Comparison of ENCODE assay signal across 18 cellular contexts in the genomic region with DNA sequence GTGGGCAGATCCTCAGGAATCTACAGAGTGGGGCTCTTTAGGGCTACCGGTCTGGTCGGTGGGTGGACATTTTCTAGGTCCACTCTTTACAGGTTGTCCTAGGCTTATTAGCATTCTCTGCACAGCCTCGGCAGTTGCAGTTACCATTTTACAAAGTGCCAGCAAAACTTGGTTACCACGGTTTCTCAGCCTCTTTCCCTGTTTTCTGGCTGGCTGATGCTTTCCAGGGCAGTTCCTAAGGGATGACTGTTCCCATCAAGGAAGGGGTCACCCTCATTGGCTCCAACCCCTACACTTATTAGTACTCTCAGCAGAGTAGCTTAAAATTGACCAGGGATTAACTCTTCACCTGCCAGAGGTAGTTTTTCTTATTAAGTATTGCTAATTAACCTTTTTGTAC. TPM values are rescaled to one million over a fixed set of nuclear protein-coding genes. Genes with fewer than 3 reads are reported as not detected.
DNase-seq lines count a peak whose midpoint lies in the region; ATAC-seq and TF ChIP-seq lines count a peak whose summit lies in the region.
"Had no signal": no experiment of that assay in that cellular context is flagged by ENCODE, and none has a peak within 500 bp of the region (broad histone marks: within the 10 kb centered on the region; RNA-seq: fewer than 3 reads in every experiment).

No MANE protein-coding gene starts in this region.

- H3K79me2 ChIP-seq in SK-N-SH (ENCODE audit: insufficient read depth), result no peaks in the 10 kb centered on the region

- TF ChIP-seq CTCF in thyroid gland (IDR thresholded peaks at IDR 0.05) (no peak), SK-N-SH (IDR thresholded peaks at IDR 0.05) (no peak)

- no peak overlapping the region for H3K4me3 ChIP-seq in neuronal stem cell (ENCODE audit: low read length in 2 of 2)
- H3K4me3 ChIP-seq in thyroid gland (replicated peaks in 1 of 3), result no peak overlapping the region
- H3K4me3 ChIP-seq in SK-N-SH (ENCODE audit: low read depth in 2 of 2, low read length in 1 of 2), result no peak overlapping the region
- H3K4me3 ChIP-seq: A549, GM12878 had no signal

- no peak overlapping the region for H2BK120ac ChIP-seq in neuronal stem cell (ENCODE audit: low read depth, low read length)

- H3K4ac ChIP-seq in neuronal stem cell (ENCODE audit: low read length), result no peak overlapping the region

- H3K27ac ChIP-seq in angular gyrus (ENCODE audit: low read depth, low read length) (peak overlapping the region; percentile 58), neuronal stem cell (replicated peaks; ENCODE audit: low read length) (no peak overlapping the region), thyroid gland (peak overlapping the region in 2 of 3 donors; percentile 46 to 51), SK-N-SH (ENCODE audit: low read depth in 2 of 2, low read length in 1 of 2) (no peak overlapping the region)
- H3K27ac ChIP-seq: A549 had no signal

- no peak overlapping the region for H2AK5ac ChIP-seq in neuronal stem cell (ENCODE audit: low read depth, low read length)

- H3K23ac ChIP-seq in neuronal stem cell (ENCODE audit: low read depth, low read length, poor library complexity), result no peak overlapping the region

- no peak overlapping the region for H2BK5ac ChIP-seq in neuronal stem cell (ENCODE audit: low read length)

- no peak overlapping the region for H3K9ac ChIP-seq in neuronal stem cell (ENCODE audit: low read depth, low read length, poor library complexity)
- H3K9ac ChIP-seq in SK-N-SH, result no peak overlapping the region

- CTCF ChIA-PET in SK-N-SH (lab: Yijun Ruan, JAX), result no interaction called here

- no peaks in the 10 kb centered on the region for H3F3A ChIP-seq in SK-N-SH (replicated peaks; ENCODE audit: insufficient read depth)

- peaks cover 0 to 14% (median 2%) of the 10 kb centered on the region in 3 experiments for H3K27me3 ChIP-seq in neuronal stem cell (ENCODE audit: control insufficient read depth in 3 of 3, insufficient read depth in 3 of 3, low read depth in 1 of 3, low read length in 3 of 3)
- H3K27me3 ChIP-seq in thyroid gland, result no peaks in the 10 kb centered on the region
- H3K27me3 ChIP-seq in SK-N-SH (ENCODE audit: insufficient read depth), result peaks cover 1% of the 10 kb centered on the region; the same call in 1 of the 2 replicates

- no peaks in the 10 kb centered on the region for H3K36me3 ChIP-seq in neuronal stem cell (replicated peaks in 1 of 2; ENCODE audit: control insufficient read depth in 2 of 2, insufficient read depth in 2 of 2, low read length in 2 of 2)
- no peaks in the 10 kb centered on the region for H3K36me3 ChIP-seq in thyroid gland
- H3K36me3 ChIP-seq in SK-N-SH (replicated peaks in 1 of 2; ENCODE audit: control insufficient read depth in 1 of 2, insufficient read depth in 2 of 2, low read length in 1 of 2), result no peaks in the 10 kb centered on the region

- no peak for TF ChIP-seq EP300 in SK-N-SH (IDR thresholded peaks at IDR 0.05; ENCODE audit: borderline replicate concordance in 1 of 2, low read depth in 1 of 2, low read length in 1 of 2)

- DNase-seq in hypothalamus (lab: John Stamatoyannopoulos, UW), result peak in 28 of 51 donors; percentile 8 to 67 (median 40)
- DNase-seq in neuronal stem cell (ENCODE audit: low spot score), result no peak
- no peak for DNase-seq in thyroid gland
- no peak for DNase-seq in SK-N-SH
- no peak for DNase-seq in H4 (ENCODE audit: low spot score)
- DNase-seq: Caco-2, HCEC 1CT, NCI-H1930, NCI-H2171 treated with DMSO at 0.1 percent for 48 hours had no signal

- H3K4me1 ChIP-seq in neuronal stem cell (ENCODE audit: control insufficient read depth in 2 of 2, insufficient read depth in 1 of 2, low read depth in 1 of 2, low read length in 2 of 2) (peaks cover 10 to 17% of the 10 kb centered on the region in 2 donors), thyroid gland (peaks cover 25 to 47% of the 10 kb centered on the region in 2 donors), SK-N-SH (ENCODE audit: control insufficient read depth in 1 of 2, insufficient read depth in 2 of 2, low read depth in 1 of 2, low read length in 1 of 2) (peaks cover 0 to 4% of the 10 kb centered on the region in 2 experiments; a peak in 2 of 4 replicates)
- H3K4me1 ChIP-seq: Caco-2 had no signal

- no peak for ATAC-seq in GM19397 (IDR thresholded peaks at IDR 0.05; ENCODE audit: unreplicated experiment)
- ATAC-seq: A549, GM12878 had no signal

- H4K20me1 ChIP-seq in SK-N-SH (ENCODE audit: insufficient read depth), result no peaks in the 10 kb centered on the region

- H3K4me2 ChIP-seq in neuronal stem cell (ENCODE audit: insufficient read depth, low read length, poor library complexity, severe bottlenecking), result no peak overlapping the region
- H3K4me2 ChIP-seq in SK-N-SH, result no peak overlapping the region
- H3K4me2 ChIP-seq: A549 had no signal

- no peak overlapping the region for H2BK12ac ChIP-seq in neuronal stem cell (ENCODE audit: low read length)

- no peaks in the 10 kb centered on the region for H3K79me1 ChIP-seq in neuronal stem cell (ENCODE audit: low read depth, low read length)

- no peak overlapping the region for H4K91ac ChIP-seq in neuronal stem cell (ENCODE audit: low read depth, low read length, poor library complexity)

- no peak for TF ChIP-seq RAD21 in SK-N-SH (IDR thresholded peaks at IDR 0.05; ENCODE audit: low read length)

- no peak for TF ChIP-seq POLR2A in thyroid gland (IDR thresholded peaks at IDR 0.05)

- POLR2A ChIA-PET in SK-N-SH (lab: Yijun Ruan, JAX), result no interaction called here

- no CpG with 5 or more reads among the region's 4 CpGs for WGBS in neuronal stem cell (ENCODE audit: extremely low coverage in 2 of 2, insufficient read length in 2 of 2, insufficient replicate concordance in 1 of 2), 2 donors
- 25 to 49% methylated on average over 4 of the region's 4 CpGs for WGBS in thyroid gland, 2 donors
- WGBS in SK-N-SH (ENCODE audit: low lambda C conversion rate), result 40% methylated on average over 2 of the region's 4 CpGs

- H3K9me3 ChIP-seq in neuronal stem cell (replicated peaks in 1 of 2; ENCODE audit: control insufficient read depth in 2 of 2, insufficient read depth in 1 of 2, low read depth in 1 of 2, low read length in 2 of 2), result no peaks in the 10 kb centered on the region
- H3K9me3 ChIP-seq in thyroid gland, result no peaks in the 10 kb centered on the region
- H3K9me3 ChIP-seq in SK-N-SH, result no peaks in the 10 kb centered on the region
- H3K9me3 ChIP-seq: A549, Caco-2 had no signal

- H2AFZ ChIP-seq in neuronal stem cell (ENCODE audit: low read length), result peak overlapping the region; percentile 53
- no peak overlapping the region for H2AFZ ChIP-seq in SK-N-SH (ENCODE audit: low read depth)

- H2BK15ac ChIP-seq in neuronal stem cell (ENCODE audit: low read length), result no peak overlapping the region

- H3K14ac ChIP-seq in neuronal stem cell (ENCODE audit: low read length), result no peak overlapping the region

- intact Hi-C loops in thyroid gland (cut with DNase I), result no loop called here

- H3K9me2 ChIP-seq in SK-N-SH, result no peaks in the 10 kb centered on the region

- no peak overlapping the region for H4K8ac ChIP-seq in neuronal stem cell (ENCODE audit: low read depth, low read length)

- no peak overlapping the region for H3K18ac ChIP-seq in neuronal stem cell (ENCODE audit: low read length)

TF ChIP-seq in SK-N-SH, 30 proteins besides CTCF, POLR2A, EP300 and RAD21:
- TF ChIP-seq TAF1 (IDR thresholded peaks at IDR 0.05; ENCODE audit: borderline replicate concordance, low read depth, low read length) (no peak), FOXM1 (IDR thresholded peaks at IDR 0.05; ENCODE audit: low read depth) (no peak)

RNA-seq across cellular contexts. Expression of a gene that starts 2.0 kb away (rescaled TPM):
- polyA plus RNA-seq in neuronal stem cell (2013, experiment 1 of 2), result 0.15 TPM
- 0.10 TPM for polyA plus RNA-seq in neuronal stem cell (2013, experiment 2 of 2)
- 10 to 100 TPM; 18.9 to 61.7 (median 31.2) TPM for total RNA-seq in thyroid gland
- not detected in 2 replicates for polyA plus RNA-seq in SK-N-SH (2012; rRNA removed)
- polyA plus RNA-seq in SK-N-SH (2012; cell fraction: cytosol; rRNA removed), result not detected in 2 replicates
- polyA plus RNA-seq in SK-N-SH (2012; cell fraction: nucleus; rRNA removed), result not detected in 2 replicates
- 0.39 TPM in 1 of 2 replicates, not detected in the other for total RNA-seq in H4 (2014; rRNA removed; shearing (Covaris generic))
- total RNA-seq: HT-29, LHCN-M2, NCI-H460, RPMI7951 had no signal
- polyA plus RNA-seq: IgD-negative memory B cell had no signal

Comparison
In these comparisons a context has a peak if more than half of its experiments do, and no peak if none do; other contexts are left out.
1. H3K27ac ChIP-seq: peak in angular gyrus (single experiment) and thyroid gland (2 of 3); none in neuronal stem cell (single experiment) and SK-N-SH (0 of 2).
2. DNase-seq: peak in hypothalamus (28 of 51); none in neuronal stem cell (single experiment), thyroid gland (0 of 2), SK-N-SH (single experiment) and H4 (single experiment).
3. RNA of a gene that starts 2.0 kb away (total RNA-seq): 18.9 to 61.7 TPM in thyroid gland; 0.39 TPM in H4; every median in the first group is over 10 times any median in the second.